ENCODE assay signal across 7 cellular contexts in genomic region chr1:67613479-67613878, GRCh38.
A peak's percentile ranks its signal among the peaks of the same experiment; 100 is the strongest.
DNase-seq lines count a peak whose midpoint lies in the region; ATAC-seq, FAIRE-seq and TF ChIP-seq lines count a peak whose summit lies in the region.
"Not testable (repeated sequence)": the region's sequence is repeated elsewhere in the genome, so short reads cannot be mapped to it uniquely, and the experiment has no call there.

No MANE protein-coding gene starts in this region.

- H3K9me3 ChIP-seq in PC-9 (ENCODE audit: insufficient read depth, low read depth); K562 (replicated peaks; ENCODE audit: control insufficient read depth, insufficient read depth, low read depth, low read length); mesodermal cell (ENCODE audit: control insufficient read depth, low read length); skeletal muscle tissue (ENCODE audit: control insufficient read depth in 3 of 3, low read length in 3 of 3); suprapubic skin; uterus: not testable (repeated sequence)

- H3K79me2 ChIP-seq in PC-9 (ENCODE audit: low read depth); K562 (ENCODE audit: control insufficient read depth, insufficient read depth, low read length): not testable (repeated sequence)

- H3K4me2 ChIP-seq in PC-9; K562 (ENCODE audit: insufficient read depth, low read length): not testable (repeated sequence)

- not testable (repeated sequence) for DNase-seq in PC-9; K562 (ENCODE audit: extremely low read depth in 1 of 4, low spot score in 3 of 4); coronary artery (ENCODE audit: low spot score); suprapubic skin (ENCODE audit: low spot score in 2 of 2); uterus

- not testable (repeated sequence) for H3K4me3 ChIP-seq in PC-9; K562; coronary artery; mesodermal cell (ENCODE audit: extremely low read depth, insufficient read depth, low read length, poor library complexity, severe bottlenecking); skeletal muscle tissue (ENCODE audit: low read length in 3 of 3); suprapubic skin; uterus

- peaks cover 25% of the 10 kb centered on the region for H3K4me1 ChIP-seq in PC-9 (replicated peaks; ENCODE audit: insufficient read depth)
- H3K4me1 ChIP-seq in K562 (replicated peaks in 1 of 2; ENCODE audit: control insufficient read depth in 2 of 2, insufficient read depth in 2 of 2, low read length in 2 of 2); mesodermal cell (ENCODE audit: control insufficient read depth, insufficient read depth, low read length, poor library complexity, severe bottlenecking); uterus: not testable (repeated sequence)
- H3K4me1 ChIP-seq in skeletal muscle tissue (ENCODE audit: control insufficient read depth in 3 of 3, insufficient read depth in 3 of 3, low read length in 3 of 3), result peaks cover 5 to 22% (median 13%) of the 10 kb centered on the region in 3 donors
- peaks cover 16% of the 10 kb centered on the region for H3K4me1 ChIP-seq in suprapubic skin

- 32% methylated on average over 8 of the region's 8 CpGs for WGBS in K562 (ENCODE audit: insufficient coverage, low coverage, missing lambda C conversion rate)
- 89 to 100% methylated on average over 7 of the region's 8 CpGs for WGBS in mesodermal cell (ENCODE audit: insufficient coverage in 2 of 2), 2 experiments
- WGBS in suprapubic skin, result 94% methylated on average over 8 of the region's 8 CpGs

- H3F3A ChIP-seq in PC-9 (ENCODE audit: insufficient read depth, low read depth), result peaks cover 20% of the 10 kb centered on the region

- FAIRE-seq in K562 (lab: Jason Lieb, UNC), result not testable (repeated sequence)

- not testable (repeated sequence) for H3K9ac ChIP-seq in K562 (ENCODE audit: insufficient read depth in 1 of 2, low read depth in 2 of 2, low read length in 2 of 2); skeletal muscle tissue (ENCODE audit: low read depth in 1 of 3, low read length in 3 of 3)

- H2AFZ ChIP-seq in PC-9, result not testable (repeated sequence)
- peak overlapping the region; percentile 52; the same call in 1 of the 2 replicates for H2AFZ ChIP-seq in K562 (ENCODE audit: low read depth, low read length)

- not testable (repeated sequence) for BruUV-seq in PC-9 (replicated peaks; lab: Mats Ljungman, UMichigan); K562 (replicated peaks; lab: Mats Ljungman, UMichigan)

- H3K9me1 ChIP-seq in K562 (ENCODE audit: control insufficient read depth, insufficient read depth, low read length), result not testable (repeated sequence)

- POLR2A ChIA-PET in PC-9 (lab: Charles Lee; ENCODE audit: unreplicated experiment), result not testable (repeated sequence)
- POLR2A ChIA-PET in K562 (lab: Yijun Ruan, JAX), result interaction anchor here (1.3 kb wide), 1 partner anchor 72 kb away, joined by 6 read pairs; the partner anchor contains the start of gene GADD45A

- H3K9me2 ChIP-seq in PC-9 (ENCODE audit: insufficient read depth), result not testable (repeated sequence)

- H3K27me3 ChIP-seq in PC-9 (ENCODE audit: insufficient read depth, low read depth); K562 (ENCODE audit: control insufficient read depth in 2 of 2, insufficient read depth in 2 of 2, low read length in 2 of 2); skeletal muscle tissue (ENCODE audit: control insufficient read depth in 3 of 3, insufficient read depth in 3 of 3, low read length in 3 of 3); suprapubic skin; uterus: not testable (repeated sequence)

- TF ChIP-seq RAD21 in K562 (CRISPR knock-in tag; conservative IDR thresholded peaks at IDR 0.05 in 1 of 2, IDR thresholded peaks at IDR 0.05 in 1 of 2), result not testable (repeated sequence)

- CTCF ChIA-PET in PC-9 (lab: Charles Lee); K562 (lab: Yijun Ruan, JAX; ENCODE audit: low intra/inter-chr PET ratio): not testable (repeated sequence)

- TF ChIP-seq CTCF in PC-9 (conservative IDR thresholded peaks at IDR 0.05); K562 (IDR thresholded peaks at IDR 0.05 in 2 of 3, conservative IDR thresholded peaks at IDR 0.05 in 1 of 3; ENCODE audit: insufficient read depth in 2 of 3, low read depth in 1 of 3, low read length in 3 of 3); coronary artery (IDR thresholded peaks at IDR 0.05); suprapubic skin (IDR thresholded peaks at IDR 0.05); uterus (IDR thresholded peaks at IDR 0.05): not testable (repeated sequence)

- not testable (repeated sequence) for ATAC-seq in K562

- not testable (repeated sequence) for TF ChIP-seq EP300 in K562 (IDR thresholded peaks at IDR 0.05; ENCODE audit: low read length); suprapubic skin (IDR thresholded peaks at IDR 0.05)

- H3K27ac ChIP-seq in PC-9, result peak overlapping the region; percentile 86
- H3K27ac ChIP-seq in K562 (ENCODE audit: extremely low read depth, low read depth, low read length), result not testable (repeated sequence)
- peak overlapping the region; percentile 26 to 48 for H3K27ac ChIP-seq in coronary artery
- peak overlapping the region; percentile 23 for H3K27ac ChIP-seq in mesodermal cell (ENCODE audit: low read depth, low read length, severe bottlenecking)
- H3K27ac ChIP-seq in skeletal muscle tissue (ENCODE audit: low read depth, low read length), result peak overlapping the region; percentile 3
- H3K27ac ChIP-seq in suprapubic skin, result peak overlapping the region; percentile 38
- peak overlapping the region; percentile 55 to 58 for H3K27ac ChIP-seq in uterus

- not testable (repeated sequence) for H3K36me3 ChIP-seq in PC-9 (ENCODE audit: low read depth); K562 (ENCODE audit: control insufficient read depth, insufficient read depth, low read length); mesodermal cell (ENCODE audit: control insufficient read depth, insufficient read depth, low read length); skeletal muscle tissue (ENCODE audit: control insufficient read depth in 3 of 3, insufficient read depth in 3 of 3, low read length in 3 of 3); suprapubic skin; uterus

- in situ Hi-C loops in K562 (cut with MboI), result not testable (repeated sequence)

- intact Hi-C loops in PC-9 (cut with micrococcal nuclease; ENCODE audit: unreplicated experiment); K562 (cut with micrococcal nuclease); uterus (cut with DNase I; ENCODE audit: low total_unique reads): not testable (repeated sequence)

- not testable (repeated sequence) for H4K20me1 ChIP-seq in PC-9 (ENCODE audit: insufficient read depth); K562 (replicated peaks; ENCODE audit: control insufficient read depth, insufficient read depth, low read length)

- TF ChIP-seq POLR2A in K562 (conservative IDR thresholded peaks at IDR 0.05); suprapubic skin (IDR thresholded peaks at IDR 0.05); uterus (IDR thresholded peaks at IDR 0.05): not testable (repeated sequence)
